20 cellular contexts compared by ENCODE assay signal in the genomic region with DNA sequence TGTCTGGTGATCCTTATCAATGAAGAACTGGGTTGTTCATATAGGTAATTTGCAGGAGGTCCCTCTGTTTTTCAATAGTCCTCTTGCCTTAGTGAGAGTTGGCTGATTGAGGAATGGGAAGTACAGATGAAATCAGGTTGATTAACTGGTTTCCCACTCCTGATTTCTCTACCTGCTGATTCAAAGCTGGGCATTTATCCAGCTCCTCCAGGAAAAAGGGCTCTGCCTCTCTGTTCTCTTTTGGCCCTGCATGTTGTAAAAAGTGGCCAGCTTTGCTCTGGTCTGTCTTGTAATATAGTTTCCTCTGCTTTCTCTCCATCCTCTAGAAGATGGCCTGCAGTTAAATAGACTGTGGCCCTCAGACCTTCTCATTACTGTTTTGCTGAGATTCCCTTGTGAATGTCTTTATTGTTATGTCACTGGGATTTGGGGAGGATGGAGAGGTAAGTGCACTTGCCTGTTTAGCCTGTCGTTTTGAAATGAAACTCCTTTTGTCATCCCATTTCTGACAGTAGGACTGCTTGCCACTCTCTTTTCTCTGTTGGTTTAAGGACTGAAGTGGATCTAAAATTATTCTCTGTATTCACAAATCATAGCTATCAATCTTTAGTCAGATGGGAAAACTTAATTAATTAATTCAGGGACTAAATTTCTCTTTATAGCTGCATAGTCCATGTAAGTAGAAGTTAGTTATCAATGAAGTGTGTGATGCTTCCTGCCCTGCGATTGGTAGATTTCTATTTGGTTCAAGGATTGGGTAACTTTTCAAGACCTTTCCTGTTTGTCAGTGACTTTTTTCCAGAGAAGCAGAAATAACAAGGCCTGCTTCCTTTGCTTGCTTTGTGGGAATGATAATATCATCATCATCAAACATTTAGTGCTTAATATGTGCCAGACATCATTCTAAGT. TPM values are rescaled to one million over a fixed set of nuclear protein-coding genes. Genes with fewer than 3 reads are reported as not detected.
A peak's percentile ranks its signal among the peaks of the same experiment; 100 is the strongest.
DNase-seq lines count a peak whose midpoint lies in the region; ATAC-seq and TF ChIP-seq lines count a peak whose summit lies in the region.
"Had no signal": no experiment of that assay in that cellular context is flagged by ENCODE, and none has a peak within 500 bp of the region (broad histone marks: within the 10 kb centered on the region; RNA-seq: fewer than 3 reads in every experiment).

No MANE protein-coding gene starts in this region.

- CTCF ChIA-PET in activated B cell treated with CpG ODN at 0.5 μM for 24 hours (lab: Charles Lee) = no interaction called here

- H3K27me3 ChIP-seq in cardiac muscle cell (no peaks in the 10 kb centered on the region), left lung (no peaks in the 10 kb centered on the region)
- H3K27me3 ChIP-seq: gastroesophageal sphincter had no signal

- no peak for DNase-seq in cardiac muscle cell (ENCODE audit: low read depth in 1 of 2, low spot score in 1 of 2)
- DNase-seq in left ventricle myocardium superior = no peak
- no peak for DNase-seq in activated B cell treated with CpG ODN at 0.5 μM for 24 hours
- DNase-seq in left lung = no peak
- DNase-seq in type B pancreatic cell (ENCODE audit: extremely low spot score, unreplicated experiment) = no peak
- no peak for DNase-seq in NAMALWA (ENCODE audit: low spot score)
- DNase-seq: activated CD4-positive, alpha-beta T cell treated with anti-CD3 and anti-CD28 coated beads, Interleukin-2, amount 50 U/mL, for 4 hours; activated naive CD8-positive, alpha-beta T cell treated with anti-CD3 and anti-CD28 coated beads, Interleukin-2, amount 50 U/mL, for 24 hours; activated T-cell treated with anti-CD3 and anti-CD28 coated beads, Interleukin-2, amount 50 U/mL, for 4 hours; central memory CD4-positive, alpha-beta T cell; NCI-H187; NCI-H510A; OCI-M1; right cardiac atrium had no signal

- H3K36me3 Mint-ChIP-seq in activated B cell treated with CpG ODN at 0.5 μM for 24 hours (ENCODE audit: low read depth) (peaks cover 26% of the 10 kb centered on the region), type B pancreatic cell (peaks cover 6% of the 10 kb centered on the region)

- POLR2A ChIA-PET in activated B cell treated with CpG ODN at 0.5 μM for 24 hours (lab: Charles Lee) = interaction anchor here (0.5 kb wide), 1 partner anchor 12 kb away, joined by 5 read pairs; no protein-coding TSS in a partner anchor

- H3K4me1 Mint-ChIP-seq in activated B cell treated with CpG ODN at 0.5 μM for 24 hours (peaks cover 28% of the 10 kb centered on the region), type B pancreatic cell (ENCODE audit: unreplicated experiment) (peaks cover 7% of the 10 kb centered on the region)

- H3K27me3 Mint-ChIP-seq in activated B cell treated with CpG ODN at 0.5 μM for 24 hours (no peaks in the 10 kb centered on the region), type B pancreatic cell (no peaks in the 10 kb centered on the region)
- H3K27me3 Mint-ChIP-seq: activated naive CD8-positive, alpha-beta T cell treated with anti-CD3 and anti-CD28 coated beads, Interleukin-2, amount 50 U/mL, for 24 hours had no signal

- H3K9me3 Mint-ChIP-seq in activated B cell treated with CpG ODN at 0.5 μM for 24 hours = no peaks in the 10 kb centered on the region
- no peaks in the 10 kb centered on the region for H3K9me3 Mint-ChIP-seq in type B pancreatic cell
- H3K9me3 Mint-ChIP-seq: activated naive CD8-positive, alpha-beta T cell treated with anti-CD3 and anti-CD28 coated beads, Interleukin-2, amount 50 U/mL, for 24 hours; activated T-cell treated with anti-CD3 and anti-CD28 coated beads, Interleukin-2, amount 50 U/mL, for 4 hours; GM23338 had no signal

- no peak overlapping the region for H3K4me3 ChIP-seq in cardiac muscle cell
- no peak overlapping the region for H3K4me3 ChIP-seq in left lung
- H3K4me3 ChIP-seq: gastroesophageal sphincter, GM23338, lung, SK-N-MC had no signal

- H3K4me1 ChIP-seq in cardiac muscle cell (ENCODE audit: low read depth) = no peaks in the 10 kb centered on the region
- peaks cover 9% of the 10 kb centered on the region in 2 donors for H3K4me1 ChIP-seq in left lung

- H3K27ac ChIP-seq in cardiac muscle cell (peak overlapping the region; percentile 48), left lung (no peak overlapping the region)
- H3K27ac ChIP-seq: gastroesophageal sphincter, SK-N-MC had no signal

- ATAC-seq in left ventricle myocardium superior (no peak), activated B cell treated with CpG ODN at 0.5 μM for 24 hours (ENCODE audit: low read depth) (no peak), left lung (peak; percentile 44), GM18498 (IDR thresholded peaks at IDR 0.05; ENCODE audit: unreplicated experiment) (no peak), HG03108 (IDR thresholded peaks at IDR 0.05; ENCODE audit: unreplicated experiment) (no peak)
- ATAC-seq: activated naive CD8-positive, alpha-beta T cell treated with anti-CD3 and anti-CD28 coated beads, Interleukin-2, amount 50 U/mL, for 24 hours; activated T-cell treated with anti-CD3 and anti-CD28 coated beads, Interleukin-2, amount 50 U/mL, for 4 hours; gastroesophageal sphincter; GM23338 had no signal

- no peaks in the 10 kb centered on the region for H3K36me3 ChIP-seq in cardiac muscle cell
- no peaks in the 10 kb centered on the region for H3K36me3 ChIP-seq in left lung

- H3K27ac Mint-ChIP-seq in activated B cell treated with CpG ODN at 0.5 μM for 24 hours (peak overlapping the region; percentile 3), type B pancreatic cell (peak overlapping the region; percentile 33)
- H3K27ac Mint-ChIP-seq: GM23338 had no signal

- intact Hi-C loops in left ventricle myocardium superior (cut with micrococcal nuclease) (no loop called here), activated B cell treated with CpG ODN at 0.5 μM for 24 hours (cut with micrococcal nuclease) (no loop called here), left lung (cut with DNase I) (no loop called here)

- TF ChIP-seq CTCF in cardiac muscle cell (IDR thresholded peaks at IDR 0.05; ENCODE audit: low read depth, low read length) = no peak
- TF ChIP-seq CTCF in activated B cell treated with CpG ODN at 0.5 μM for 24 hours (IDR thresholded peaks at IDR 0.05) = no peak
- no peak for TF ChIP-seq CTCF in left lung (IDR thresholded peaks at IDR 0.05)
- TF ChIP-seq CTCF in type B pancreatic cell (conservative IDR thresholded peaks at IDR 0.05) = no peak

- no peak overlapping the region for H3K4me3 Mint-ChIP-seq in activated B cell treated with CpG ODN at 0.5 μM for 24 hours
- no peak overlapping the region for H3K4me3 Mint-ChIP-seq in type B pancreatic cell
- H3K4me3 Mint-ChIP-seq: activated naive CD8-positive, alpha-beta T cell treated with anti-CD3 and anti-CD28 coated beads, Interleukin-2, amount 50 U/mL, for 24 hours; activated T-cell treated with anti-CD3 and anti-CD28 coated beads, Interleukin-2, amount 50 U/mL, for 4 hours; GM23338 had no signal

- H3K9me3 ChIP-seq in cardiac muscle cell (ENCODE audit: low read depth) (no peaks in the 10 kb centered on the region), left lung (no peaks in the 10 kb centered on the region)
- H3K9me3 ChIP-seq: gastroesophageal sphincter had no signal

RNA-seq across cellular contexts. Expression of a gene that starts 28.5 kb away (rescaled TPM):
- 21.6 and 28.6 TPM in 2 replicates for total RNA-seq in cardiac muscle cell
- polyA plus RNA-seq in cardiac muscle cell = 7.9 and 15.1 TPM in 2 replicates
- total RNA-seq in left ventricle myocardium superior = 19.8 TPM
- 30.6 and 33.6 TPM in 2 replicates for total RNA-seq in activated B cell treated with CpG ODN at 0.5 μM for 24 hours
- 10 to 100 TPM; 26.2 to 26.7 TPM for total RNA-seq in left lung
- total RNA-seq in type B pancreatic cell (ENCODE audit: low replicate concordance) = 22.5 and 22.8 TPM in 2 replicates
